Comparison of ENCODE assay signal across 10 cellular contexts in genomic region chr3:50243552-50243895, GRCh38. TPM values are rescaled to one million over a fixed set of nuclear protein-coding genes. Genes with fewer than 3 reads are reported as not detected.
DNase-seq lines count a peak whose midpoint lies in the region; ATAC-seq, FAIRE-seq and TF ChIP-seq lines count a peak whose summit lies in the region.
"Had no signal": no experiment of that assay in that cellular context is flagged by ENCODE, and none has a peak within 500 bp of the region (broad histone marks: within the 10 kb centered on the region; RNA-seq: fewer than 3 reads in every experiment).

No MANE protein-coding gene starts in this region.

- no peaks in the 10 kb centered on the region for H3K27me3 Mint-ChIP-seq in natural killer cell treated with Interleukin-12 subunit alpha and Interleukin-12 subunit beta and Interleukin-15 and Interleukin-18, amount 100 ng/mL, for 72 hours

- ATAC-seq in A549 (no peak), GM18867 (IDR thresholded peaks at IDR 0.05; ENCODE audit: unreplicated experiment) (no peak), GM21619 (IDR thresholded peaks at IDR 0.05; ENCODE audit: unreplicated experiment) (no peak)
- ATAC-seq in natural killer cell treated with Interleukin-12 subunit alpha and Interleukin-12 subunit beta and Interleukin-15 and Interleukin-18, amount 100 ng/mL, for 72 hours: no peak

- TF ChIP-seq EP300 in A549 (IDR thresholded peaks at IDR 0.05): no peak

- POLR2A ChIA-PET in A549 (lab: Yijun Ruan, JAX): interaction anchor here (1.2 kb wide), 1 partner anchor 8 kb away, joined by 6 read pairs; the partner anchor contains the start of gene GNAI2

- CTCF ChIA-PET in A549 (lab: Yijun Ruan, JAX): interaction anchor here (0.7 to 4.7 kb wide), 8 partner anchors 11 to 49 kb away, joined by 3 to 27 read pairs (median 3); no protein-coding TSS in a partner anchor

- H3K9ac ChIP-seq in OCI-LY1 (ENCODE audit: low read length): no peak overlapping the region; the same call in 1 of the 2 replicates

- no peaks in the 10 kb centered on the region for H3K9me3 Mint-ChIP-seq in natural killer cell treated with Interleukin-12 subunit alpha and Interleukin-12 subunit beta and Interleukin-15 and Interleukin-18, amount 100 ng/mL, for 72 hours

- H2AFZ ChIP-seq in OCI-LY1 (ENCODE audit: low read length): no peak overlapping the region

- peak overlapping the region; percentile 97 to 99 for H3K27ac Mint-ChIP-seq in natural killer cell treated with Interleukin-12 subunit alpha and Interleukin-12 subunit beta and Interleukin-15 and Interleukin-18, amount 100 ng/mL, for 72 hours

- TF ChIP-seq CTCF in A549 (IDR thresholded peaks at IDR 0.05) (no peak), OCI-LY1 (IDR thresholded peaks at IDR 0.05; ENCODE audit: low read length) (no peak)

- WGBS in A549 (ENCODE audit: missing lambda C conversion rate): 100% methylated on average over 4 of the region's 4 CpGs

- no peaks in the 10 kb centered on the region for H4K20me1 ChIP-seq in OCI-LY1 (ENCODE audit: insufficient read depth, low read length)

- DNase-seq in A549 (ENCODE audit: low read depth in 1 of 2, low spot score in 1 of 2): no peak
- DNase-seq in dermis blood vessel endothelial cell: peak; percentile 41
- no peak for DNase-seq in natural killer cell treated with Interleukin-12 subunit alpha and Interleukin-12 subunit beta and Interleukin-15 and Interleukin-18, amount 100 ng/mL, for 72 hours (ENCODE audit: low spot score)
- DNase-seq in activated CD8-positive, alpha-beta memory T cell treated with anti-CD3 and anti-CD28 coated beads for 24 hours: no peak
- no peak for DNase-seq in HPDE6-E6E7 (ENCODE audit: extremely low spot score)
- DNase-seq: NCI-H69 had no signal

- H3K9me3 ChIP-seq in A549: no peaks in the 10 kb centered on the region
- H3K9me3 ChIP-seq in OCI-LY1 (ENCODE audit: low read length): no peaks in the 10 kb centered on the region

- H3K9me2 ChIP-seq in OCI-LY1 (ENCODE audit: low read depth, low read length): no peaks in the 10 kb centered on the region

- no peak overlapping the region for H3K4me2 ChIP-seq in A549
- no peak overlapping the region for H3K4me2 ChIP-seq in OCI-LY1 (ENCODE audit: low read length)

- no peak for TF ChIP-seq POLR2A in A549 (IDR thresholded peaks at IDR 0.05; ENCODE audit: low read length)

- no peaks in the 10 kb centered on the region for H3K36me3 Mint-ChIP-seq in natural killer cell treated with Interleukin-12 subunit alpha and Interleukin-12 subunit beta and Interleukin-15 and Interleukin-18, amount 100 ng/mL, for 72 hours

- TF ChIP-seq RAD21 in A549 (conservative IDR thresholded peaks at IDR 0.05 in 1 of 2, IDR thresholded peaks at IDR 0.05 in 1 of 2): no peak

- no peaks in the 10 kb centered on the region for H3K27me3 ChIP-seq in OCI-LY1 (ENCODE audit: insufficient read depth, low read length)

- peaks cover 19% of the 10 kb centered on the region; the same call in 1 of the 2 replicates for H3K36me3 ChIP-seq in OCI-LY1 (ENCODE audit: insufficient read depth, low read length)

- no peaks in the 10 kb centered on the region for H3F3A ChIP-seq in OCI-LY1 (ENCODE audit: insufficient read depth, low read length)

- no peak for FAIRE-seq in A549 (lab: Jason Lieb, UNC)

- peak overlapping the region; percentile 96 for H3K4me3 Mint-ChIP-seq in natural killer cell treated with Interleukin-12 subunit alpha and Interleukin-12 subunit beta and Interleukin-15 and Interleukin-18, amount 100 ng/mL, for 72 hours

- H3K4me1 ChIP-seq in A549 (peaks cover 35% of the 10 kb centered on the region), OCI-LY1 (ENCODE audit: insufficient read depth, low read length, severe bottlenecking) (peaks cover 72% of the 10 kb centered on the region)

- peaks cover 20% of the 10 kb centered on the region for H3K79me2 ChIP-seq in OCI-LY1 (ENCODE audit: insufficient read depth, low read length)

- H3K27ac ChIP-seq in A549: peak overlapping the region in 1 of 2 experiments; percentile 40; a peak in 2 of 6 replicates
- peak overlapping the region; percentile 85 for H3K27ac ChIP-seq in OCI-LY1 (ENCODE audit: low read depth, low read length, poor library complexity, severe bottlenecking)

- peaks cover 68 to 79% of the 10 kb centered on the region in 2 donors for H3K4me1 Mint-ChIP-seq in natural killer cell treated with Interleukin-12 subunit alpha and Interleukin-12 subunit beta and Interleukin-15 and Interleukin-18, amount 100 ng/mL, for 72 hours (ENCODE audit: low read depth in 2 of 2)

- H3K4me3 ChIP-seq in A549: no peak overlapping the region
- no peak overlapping the region for H3K4me3 ChIP-seq in OCI-LY1 (ENCODE audit: low read depth, low read length, poor library complexity, severe bottlenecking)

TF ChIP-seq in A549, 52 proteins besides CTCF, POLR2A, EP300 and RAD21:
- TF ChIP-seq CHD2 (IDR thresholded peaks at IDR 0.05; ENCODE audit: low read length, partially characterized antibody) (no peak), ATOH8 (CRISPR knock-in tag; IDR thresholded peaks at IDR 0.05; ENCODE audit: low read depth) (no peak), POLR2AphosphoS2 (conservative IDR thresholded peaks at IDR 0.05; ENCODE audit: low read length) (no peak), KDM1A (IDR thresholded peaks at IDR 0.05; ENCODE audit: low read depth) (peak; percentile 43; the same call in 1 of the 2 replicates), JUN (IDR thresholded peaks at IDR 0.05) (no peak)

RNA-seq across cellular contexts. Expression of gene GNAI2, which starts 7.5 kb away (rescaled TPM):
- polyA plus RNA-seq in A549 (2011; rRNA removed): 67.0 and 67.8 TPM in 2 replicates
- 102 and 107 TPM in 2 replicates for polyA plus RNA-seq in A549 (2012; cell fraction: cytosol; rRNA removed)
- 51.4 and 67.2 TPM in 2 replicates for polyA plus RNA-seq in A549 (2012; cell fraction: nucleus; rRNA removed)
- polyA plus RNA-seq in A549 (2017; fragmentation: RNase III; extraction: RNeasy Plus Mini Kit Qiagen cat#74134 plus additional on column Dnase treatment): 44.6 to 48.8 TPM (median 47.4 TPM) in 3 replicates
- 68.0 and 84.2 TPM in 2 replicates for polyA minus RNA-seq in A549 (2011; rRNA and poly(A)+ RNA removed)
- 624 and 776 TPM in 2 replicates for total RNA-seq in dermis blood vessel endothelial cell
- 100 to 1,000 TPM; 331 to 413 TPM for total RNA-seq in natural killer cell treated with Interleukin-12 subunit alpha and Interleukin-12 subunit beta and Interleukin-15 and Interleukin-18, amount 100 ng/mL, for 72 hours

RNA-seq across cellular contexts. Expression of gene SEMA3B, which starts 25.4 kb away (rescaled TPM):
- polyA plus RNA-seq in A549 (2011; rRNA removed) (6.5 and 6.8 TPM in 2 replicates), A549 (2017; fragmentation: RNase III; extraction: RNeasy Plus Mini Kit Qiagen cat#74134 plus additional on column Dnase treatment) (6.5 to 8.4 TPM (median 7.4 TPM) in 3 replicates)
- 7.5 and 9.0 TPM in 2 replicates for polyA plus RNA-seq in A549 (2012; cell fraction: cytosol; rRNA removed)
- 57.8 and 81.9 TPM in 2 replicates for polyA plus RNA-seq in A549 (2012; cell fraction: nucleus; rRNA removed)
- polyA minus RNA-seq in A549 (2011; rRNA and poly(A)+ RNA removed): 6.1 and 7.2 TPM in 2 replicates
- total RNA-seq in dermis blood vessel endothelial cell: 0.51 and 1.4 TPM in 2 replicates
- total RNA-seq in natural killer cell treated with Interleukin-12 subunit alpha and Interleukin-12 subunit beta and Interleukin-15 and Interleukin-18, amount 100 ng/mL, for 72 hours: 1 to 10 TPM in 1 of 2 donors, under 1 TPM in 1; 0.89 to 1.2 TPM

RNA-seq across cellular contexts. Expression of gene LSMEM2, which starts 35.4 kb away (rescaled TPM):
- polyA plus RNA-seq in A549 (2011; rRNA removed): not detected in 2 replicates
- polyA plus RNA-seq in A549 (2012; cell fraction: cytosol; rRNA removed): 0.03 TPM in 1 of 2 replicates, not detected in the other
- polyA plus RNA-seq in A549 (2012; cell fraction: nucleus; rRNA removed): 0.06 and 0.16 TPM in 2 replicates
- polyA plus RNA-seq in A549 (2017; fragmentation: RNase III; extraction: RNeasy Plus Mini Kit Qiagen cat#74134 plus additional on column Dnase treatment): 0.09 TPM in 1 of 3 replicates, not detected in the others
- not detected in 2 replicates for polyA minus RNA-seq in A549 (2011; rRNA and poly(A)+ RNA removed)
- total RNA-seq in dermis blood vessel endothelial cell: not detected in 2 replicates
- not detected for total RNA-seq in natural killer cell treated with Interleukin-12 subunit alpha and Interleukin-12 subunit beta and Interleukin-15 and Interleukin-18, amount 100 ng/mL, for 72 hours
- total RNA-seq: fibroblast of villous mesenchyme had no signal

RNA-seq across cellular contexts. Expression of gene SLC38A3, which starts 38.5 kb away (rescaled TPM):
- polyA plus RNA-seq in A549 (2011; rRNA removed): 0.05 and 0.12 TPM in 2 replicates
- polyA plus RNA-seq in A549 (2012; cell fraction: cytosol; rRNA removed): 0.04 and 0.05 TPM in 2 replicates
- 0.04 and 0.11 TPM in 2 replicates for polyA plus RNA-seq in A549 (2012; cell fraction: nucleus; rRNA removed)
- 0.10 to 0.13 TPM in 2 of 3 replicates, not detected in the other for polyA plus RNA-seq in A549 (2017; fragmentation: RNase III; extraction: RNeasy Plus Mini Kit Qiagen cat#74134 plus additional on column Dnase treatment)
- 0.39 TPM in 1 of 2 replicates, not detected in the other for polyA minus RNA-seq in A549 (2011; rRNA and poly(A)+ RNA removed)
- total RNA-seq in dermis blood vessel endothelial cell: not detected in 2 replicates
- total RNA-seq in natural killer cell treated with Interleukin-12 subunit alpha and Interleukin-12 subunit beta and Interleukin-15 and Interleukin-18, amount 100 ng/mL, for 72 hours: not detected
- total RNA-seq: fibroblast of villous mesenchyme had no signal

RNA-seq across cellular contexts. Expression of gene IFRD2, which starts 48.7 kb away (rescaled TPM):
- polyA plus RNA-seq in A549 (2011; rRNA removed) (42.2 and 44.5 TPM in 2 replicates), A549 (2017; fragmentation: RNase III; extraction: RNeasy Plus Mini Kit Qiagen cat#74134 plus additional on column Dnase treatment) (79.7 to 86.2 TPM (median 80.9 TPM) in 3 replicates)
- 126 and 154 TPM in 2 replicates for polyA plus RNA-seq in A549 (2012; cell fraction: cytosol; rRNA removed)
- 245 and 302 TPM in 2 replicates for polyA plus RNA-seq in A549 (2012; cell fraction: nucleus; rRNA removed)
- 31.4 and 35.3 TPM in 2 replicates for polyA minus RNA-seq in A549 (2011; rRNA and poly(A)+ RNA removed)
- 92.2 and 113 TPM in 2 replicates for total RNA-seq in dermis blood vessel endothelial cell
- 100 to 1,000 TPM in 1 of 2 donors, 10 to 100 TPM in 1; 84.2 to 225 TPM for total RNA-seq in natural killer cell treated with Interleukin-12 subunit alpha and Interleukin-12 subunit beta and Interleukin-15 and Interleukin-18, amount 100 ng/mL, for 72 hours
